In genomic region chr2:157192445-157193423, GRCh38 we compare ENCODE assay signal across 11 cellular contexts.
DNase-seq lines count a peak whose midpoint lies in the region; ATAC-seq, FAIRE-seq and TF ChIP-seq lines count a peak whose summit lies in the region.
"Had no signal": no experiment of that assay in that cellular context is flagged by ENCODE, and none has a peak within 500 bp of the region (broad histone marks: within the 10 kb centered on the region; RNA-seq: fewer than 3 reads in every experiment).

No MANE protein-coding gene starts in this region.

- DNase-seq in H54 (ENCODE audit: insufficient read length, low spot score) (no peak), neural crest cell (ENCODE audit: low read depth, low spot score) (no peak), kidney tubule cell (ENCODE audit: low spot score) (no peak)
- DNase-seq in activated CD4-positive, CD25-positive, alpha-beta regulatory T cell (lab: John Stamatoyannopoulos, UW): no peak
- DNase-seq in effector CD8-positive, alpha-beta T cell (lab: John Stamatoyannopoulos, UW): no peak
- DNase-seq: activated gamma-delta T cell, mesenchymal stem cell, right cardiac atrium had no signal

- peak overlapping the region; percentile 36 for H3K4me3 Mint-ChIP-seq in neural crest cell

- no peak for TF ChIP-seq CTCF in neural crest cell (conservative IDR thresholded peaks at IDR 0.05)

- H3K4me1 Mint-ChIP-seq in neural crest cell: peaks cover 30% of the 10 kb centered on the region

- peak; percentile 90 for ATAC-seq in GM19035 (IDR thresholded peaks at IDR 0.05; ENCODE audit: unreplicated experiment)
- ATAC-seq in HG03354 (IDR thresholded peaks at IDR 0.05; ENCODE audit: poor library complexity, severe bottlenecking, unreplicated experiment): peak; percentile 81
- ATAC-seq: right cardiac atrium had no signal

- no peaks in the 10 kb centered on the region for H3K27me3 Mint-ChIP-seq in neural crest cell (ENCODE audit: low read depth)

- H3K9me3 Mint-ChIP-seq in neural crest cell: no peaks in the 10 kb centered on the region

- H3K27ac Mint-ChIP-seq in neural crest cell (ENCODE audit: unreplicated experiment): peak overlapping the region; percentile 76

- FAIRE-seq in H54 (lab: Jason Lieb, UNC): peak; percentile 20
- FAIRE-seq: colon had no signal

- no peak for TF ChIP-seq POLR2A in H54 (IDR thresholded peaks at IDR 0.05; ENCODE audit: low read depth, low read length)

- no peaks in the 10 kb centered on the region for H3K36me3 Mint-ChIP-seq in neural crest cell (ENCODE audit: low read depth)
